Comparison of ENCODE assay signal across 1 cellular context in the genomic region with DNA sequence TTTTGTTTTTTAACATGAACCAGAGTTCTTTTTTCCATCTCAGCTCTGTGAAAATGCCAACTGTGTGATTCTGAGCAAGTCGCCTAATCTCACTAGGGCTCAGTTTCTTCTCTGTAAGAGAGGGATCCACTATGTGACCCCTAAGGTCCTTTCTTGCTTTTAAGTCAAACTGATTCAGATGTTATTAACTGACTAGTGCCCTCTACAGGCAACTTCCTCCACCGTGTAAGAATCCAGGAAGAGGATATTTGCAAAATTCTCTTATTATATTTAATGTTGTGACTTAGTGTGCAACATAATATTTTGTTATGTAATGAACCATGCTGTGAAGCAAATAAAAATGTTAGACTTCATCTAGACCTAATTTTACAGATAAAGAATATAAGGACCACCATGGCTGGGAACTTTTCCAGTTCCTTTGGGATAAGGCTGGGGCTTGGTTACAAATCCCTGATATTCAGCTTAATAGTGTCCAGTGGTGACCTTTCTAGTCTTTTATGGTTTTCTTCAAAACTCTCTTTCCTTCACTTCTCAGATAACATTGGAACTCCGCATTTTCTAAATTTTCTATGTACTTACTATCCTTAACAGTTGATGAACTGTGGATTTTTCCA.
TF ChIP-seq lines count a peak whose summit lies in the region.

No MANE protein-coding gene starts in this region.

TF ChIP-seq in WTC11, 78 proteins besides CTCF, POLR2A, EP300 and RAD21 (continued from another document):
- TF ChIP-seq, protein P1, sequence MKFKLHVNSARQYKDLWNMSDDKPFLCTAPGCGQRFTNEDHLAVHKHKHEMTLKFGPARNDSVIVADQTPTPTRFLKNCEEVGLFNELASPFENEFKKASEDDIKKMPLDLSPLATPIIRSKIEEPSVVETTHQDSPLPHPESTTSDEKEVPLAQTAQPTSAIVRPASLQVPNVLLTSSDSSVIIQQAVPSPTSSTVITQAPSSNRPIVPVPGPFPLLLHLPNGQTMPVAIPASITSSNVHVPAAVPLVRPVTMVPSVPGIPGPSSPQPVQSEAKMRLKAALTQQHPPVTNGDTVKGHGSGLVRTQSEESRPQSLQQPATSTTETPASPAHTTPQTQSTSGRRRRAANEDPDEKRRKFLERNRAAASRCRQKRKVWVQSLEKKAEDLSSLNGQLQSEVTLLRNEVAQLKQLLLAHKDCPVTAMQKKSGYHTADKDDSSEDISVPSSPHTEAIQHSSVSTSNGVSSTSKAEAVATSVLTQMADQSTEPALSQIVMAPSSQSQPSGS (CRISPR knock-in tag; IDR thresholded peaks at IDR 0.05; ENCODE audit: borderline replicate concordance, low read depth) = no peak
- TF ChIP-seq ELF4 (CRISPR knock-in tag; IDR thresholded peaks at IDR 0.05; ENCODE audit: low read depth) = no peak
- TF ChIP-seq, protein P2, sequence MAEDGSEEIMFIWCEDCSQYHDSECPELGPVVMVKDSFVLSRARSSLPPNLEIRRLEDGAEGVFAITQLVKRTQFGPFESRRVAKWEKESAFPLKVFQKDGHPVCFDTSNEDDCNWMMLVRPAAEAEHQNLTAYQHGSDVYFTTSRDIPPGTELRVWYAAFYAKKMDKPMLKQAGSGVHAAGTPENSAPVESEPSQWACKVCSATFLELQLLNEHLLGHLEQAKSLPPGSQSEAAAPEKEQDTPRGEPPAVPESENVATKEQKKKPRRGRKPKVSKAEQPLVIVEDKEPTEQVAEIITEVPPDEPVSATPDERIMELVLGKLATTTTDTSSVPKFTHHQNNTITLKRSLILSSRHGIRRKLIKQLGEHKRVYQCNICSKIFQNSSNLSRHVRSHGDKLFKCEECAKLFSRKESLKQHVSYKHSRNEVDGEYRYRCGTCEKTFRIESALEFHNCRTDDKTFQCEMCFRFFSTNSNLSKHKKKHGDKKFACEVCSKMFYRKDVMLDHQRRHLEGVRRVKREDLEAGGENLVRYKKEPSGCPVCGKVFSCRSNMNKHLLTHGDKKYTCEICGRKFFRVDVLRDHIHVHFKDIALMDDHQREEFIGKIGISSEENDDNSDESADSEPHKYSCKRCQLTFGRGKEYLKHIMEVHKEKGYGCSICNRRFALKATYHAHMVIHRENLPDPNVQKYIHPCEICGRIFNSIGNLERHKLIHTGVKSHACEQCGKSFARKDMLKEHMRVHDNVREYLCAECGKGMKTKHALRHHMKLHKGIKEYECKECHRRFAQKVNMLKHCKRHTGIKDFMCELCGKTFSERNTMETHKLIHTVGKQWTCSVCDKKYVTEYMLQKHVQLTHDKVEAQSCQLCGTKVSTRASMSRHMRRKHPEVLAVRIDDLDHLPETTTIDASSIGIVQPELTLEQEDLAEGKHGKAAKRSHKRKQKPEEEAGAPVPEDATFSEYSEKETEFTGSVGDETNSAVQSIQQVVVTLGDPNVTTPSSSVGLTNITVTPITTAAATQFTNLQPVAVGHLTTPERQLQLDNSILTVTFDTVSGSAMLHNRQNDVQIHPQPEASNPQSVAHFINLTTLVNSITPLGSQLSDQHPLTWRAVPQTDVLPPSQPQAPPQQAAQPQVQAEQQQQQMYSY (CRISPR knock-in tag; IDR thresholded peaks at IDR 0.05) = no peak
- no peak for TF ChIP-seq IRF2 (CRISPR knock-in tag; IDR thresholded peaks at IDR 0.05; ENCODE audit: borderline replicate concordance, low read depth)
- TF ChIP-seq NR3C1 (CRISPR knock-in tag; conservative IDR thresholded peaks at IDR 0.05; ENCODE audit: low read depth) = no peak
- TF ChIP-seq, protein P3, sequence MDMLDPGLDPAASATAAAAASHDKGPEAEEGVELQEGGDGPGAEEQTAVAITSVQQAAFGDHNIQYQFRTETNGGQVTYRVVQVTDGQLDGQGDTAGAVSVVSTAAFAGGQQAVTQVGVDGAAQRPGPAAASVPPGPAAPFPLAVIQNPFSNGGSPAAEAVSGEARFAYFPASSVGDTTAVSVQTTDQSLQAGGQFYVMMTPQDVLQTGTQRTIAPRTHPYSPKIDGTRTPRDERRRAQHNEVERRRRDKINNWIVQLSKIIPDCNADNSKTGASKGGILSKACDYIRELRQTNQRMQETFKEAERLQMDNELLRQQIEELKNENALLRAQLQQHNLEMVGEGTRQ (CRISPR knock-in tag; IDR thresholded peaks at IDR 0.05) = no peak
